Comparison of ENCODE assay signal across 8 cellular contexts in the genomic region with DNA sequence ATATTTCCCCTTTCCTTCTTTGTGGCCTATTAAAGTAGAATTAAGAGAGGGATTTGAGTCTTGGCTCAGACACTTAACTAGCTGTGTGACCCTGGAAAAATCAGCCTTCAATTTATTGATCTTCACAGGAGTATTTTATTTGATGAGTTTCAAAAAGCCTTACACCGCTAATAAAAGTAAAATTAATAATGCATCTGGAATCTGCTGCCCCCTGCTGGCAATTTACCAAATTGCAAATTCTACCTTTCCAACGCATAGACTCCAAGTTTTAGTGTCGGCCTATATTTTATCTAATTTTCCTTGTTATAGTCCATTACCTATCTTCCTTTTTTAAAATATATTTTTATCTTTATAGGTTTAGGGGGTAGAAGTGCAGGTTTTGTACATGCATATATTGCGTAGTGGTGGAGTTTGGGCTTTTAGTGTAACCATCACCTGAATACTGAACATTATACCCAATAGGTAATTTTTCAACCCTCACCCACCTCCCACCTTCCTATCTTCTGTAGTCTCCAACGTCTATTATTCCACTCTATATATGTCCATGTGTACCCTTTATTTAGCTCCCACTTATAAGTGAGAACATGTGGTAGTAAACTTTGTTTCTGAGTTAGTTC. TPM values are rescaled to one million over a fixed set of nuclear protein-coding genes. Genes with fewer than 3 reads are reported as not detected.
A peak's percentile ranks its signal among the peaks of the same experiment; 100 is the strongest.
DNase-seq lines count a peak whose midpoint lies in the region; ATAC-seq, FAIRE-seq and TF ChIP-seq lines count a peak whose summit lies in the region.

No MANE protein-coding gene starts in this region.

- H3K79me2 ChIP-seq in GM23248 (ENCODE audit: insufficient read depth) = 0 out of 2 replicates have a peak, but pooled peaks cover 2% of the 10 kb centered on the region

- H3K27ac ChIP-seq in C4-2B (no peak overlapping the region), GM23248 (peak overlapping the region; percentile 17; the same call in 1 of the 2 replicates), kidney (ENCODE audit: low read depth in 2 of 2, low read length in 2 of 2) (no peak overlapping the region)

- peaks cover 17% of the 10 kb centered on the region for H3K4me1 ChIP-seq in GM23248 (ENCODE audit: insufficient read depth)
- H3K4me1 ChIP-seq in kidney (ENCODE audit: control insufficient read depth in 1 of 2, insufficient read depth in 1 of 2, low read depth in 1 of 2, low read length in 2 of 2) = no peaks in the 10 kb centered on the region

- ATAC-seq in SK-N-SH treated with all-trans-retinoic acid at 6 μM for 48 hours = peak; percentile 48
- ATAC-seq in GM18519 (IDR thresholded peaks at IDR 0.05; ENCODE audit: low FRiP score, unreplicated experiment) = no peak
- no peak for ATAC-seq in HG02588 (IDR thresholded peaks at IDR 0.05; ENCODE audit: unreplicated experiment)

- H4K20me1 ChIP-seq in GM23248 (ENCODE audit: insufficient read depth) = no peaks in the 10 kb centered on the region

- H3K4me3 ChIP-seq in GM23248 (0 out of 2 replicates have a peak overlapping the region, but pooled peaks have one; percentile 1), astrocyte of the cerebellum (ENCODE audit: low read depth, low read length) (no peak overlapping the region), kidney (ENCODE audit: low read length in 2 of 2) (no peak overlapping the region)

- DNase-seq in GM23248 = peak; percentile 43
- no peak for DNase-seq in astrocyte of the cerebellum (ENCODE audit: low read depth)
- DNase-seq in kidney = no peak
- DNase-seq in stimulated activated CD4-positive, alpha-beta T cell treated with anti-CD3 and anti-CD28 coated beads, TNF-alpha, amount 100 ng/mL, for 1 hour (ENCODE audit: low read depth in 3 of 3, low spot score in 1 of 3) = peak in 2 of 3 donors; percentile 37 to 38

- H3K9ac ChIP-seq in GM23248 = peak overlapping the region; percentile 14; the same call in 1 of the 2 replicates
- no peak overlapping the region for H3K9ac ChIP-seq in kidney (ENCODE audit: low read length in 2 of 2)

- H3F3A ChIP-seq in GM23248 (ENCODE audit: insufficient read depth) = peaks cover 65% of the 10 kb centered on the region

- TF ChIP-seq CTCF in C4-2B (conservative IDR thresholded peaks at IDR 0.05) = peak; percentile 82
- peak; percentile 67 for TF ChIP-seq CTCF in astrocyte of the cerebellum (IDR thresholded peaks at IDR 0.05; ENCODE audit: low read depth, low read length, missing control alignments)
- peak; percentile 88 for TF ChIP-seq CTCF in kidney (IDR thresholded peaks at IDR 0.05; ENCODE audit: borderline replicate concordance, extremely low read depth, insufficient read depth)

- H3K4me2 ChIP-seq in GM23248 (ENCODE audit: unreplicated experiment) = peak overlapping the region; percentile 47

- H3K9me3 ChIP-seq in GM23248 (ENCODE audit: low read depth) (no peaks in the 10 kb centered on the region), kidney (ENCODE audit: control insufficient read depth in 1 of 2, low read length in 2 of 2) (no peaks in the 10 kb centered on the region)

- peak overlapping the region; percentile 31; the same call in 1 of the 2 replicates for H2AFZ ChIP-seq in GM23248

- intact Hi-C loops in kidney (cut with DNase I) = loop anchor here (5.0 kb wide), 1 partner anchor 109 kb away; no protein-coding TSS in a partner anchor

- peaks cover 15% of the 10 kb centered on the region for H3K36me3 ChIP-seq in GM23248 (ENCODE audit: low read depth)
- no peaks in the 10 kb centered on the region for H3K36me3 ChIP-seq in kidney (ENCODE audit: control insufficient read depth in 1 of 2, insufficient read depth in 2 of 2, low read length in 2 of 2)

- no peaks in the 10 kb centered on the region for H3K9me2 ChIP-seq in GM23248 (ENCODE audit: insufficient read depth)

- H3K27me3 ChIP-seq in GM23248 (replicated peaks; ENCODE audit: insufficient read depth) = no peaks in the 10 kb centered on the region

- in situ Hi-C loops in GM23248 (cut with MboI) (loop anchor here (10.0 kb wide), 1 partner anchor 101 kb away; no protein-coding TSS in a partner anchor), astrocyte of the cerebellum (cut with HindIII; ENCODE audit: low sequenced_read_pairs) (no loop called here)

- WGBS in GM23248 (ENCODE audit: low coverage in 1 of 2, low lambda C conversion rate in 2 of 2, missing lambda C conversion rate in 2 of 2), 2 experiments = 15 to 17% methylated on average over 5 of the region's 5 CpGs

- FAIRE-seq in kidney (lab: Jason Lieb, UNC) = peak; percentile 97

TF ChIP-seq in SK-N-SH treated with all-trans-retinoic acid at 6 μM for 48 hours, 23 proteins besides CTCF, POLR2A, EP300 and RAD21:
- TF ChIP-seq TCF4 (CRISPR knock-in tag; IDR thresholded peaks at IDR 0.05; ENCODE audit: borderline replicate concordance) (no peak), GLIS3 (CRISPR knock-in tag; IDR thresholded peaks at IDR 0.05) (no peak), ZNF8 (CRISPR knock-in tag; IDR thresholded peaks at IDR 0.05) (no peak), PPARA (CRISPR knock-in tag; IDR thresholded peaks at IDR 0.05; ENCODE audit: borderline replicate concordance) (no peak), TOX (CRISPR knock-in tag; IDR thresholded peaks at IDR 0.05; ENCODE audit: borderline replicate concordance) (no peak), ZNF565 (CRISPR knock-in tag; conservative IDR thresholded peaks at IDR 0.05; ENCODE audit: low read depth) (no peak), ZFP30 (CRISPR knock-in tag; IDR thresholded peaks at IDR 0.05) (no peak), OSR1 (CRISPR knock-in tag; IDR thresholded peaks at IDR 0.05) (no peak), ARNTL (CRISPR knock-in tag; IDR thresholded peaks at IDR 0.05; ENCODE audit: borderline replicate concordance, low read depth) (no peak), RARB (CRISPR knock-in tag; IDR thresholded peaks at IDR 0.05) (no peak), ISL1 (CRISPR knock-in tag; IDR thresholded peaks at IDR 0.05) (no peak), CSDC2 (CRISPR knock-in tag; IDR thresholded peaks at IDR 0.05) (no peak)

RNA-seq across cellular contexts. Expression of a gene that starts 46.3 kb away (rescaled TPM):
- total RNA-seq in GM23248 (2014; rRNA removed; shearing (Covaris generic)) = 71.8 and 81.4 TPM in 2 replicates
- 43.0 and 44.8 TPM in 2 replicates for polyA plus RNA-seq in GM23248 (2016; fragmentation: Nextera tagmentation; extraction: Ambion mirVana)
- 21.4 TPM for total RNA-seq in kidney
- polyA plus RNA-seq in kidney (ENCODE audit: insufficient read depth, low read depth, low replicate concordance) = 12.5 TPM

Comparison
In these comparisons a context has a peak if more than half of its experiments do, and no peak if none do; other contexts are left out.
1. DNase-seq: peak in GM23248 (single experiment) and stimulated activated CD4-positive, alpha-beta T cell treated with anti-CD3 and anti-CD28 coated beads, TNF-alpha, amount 100 ng/mL, for 1 hour (2 of 3); none in astrocyte of the cerebellum (single experiment) and kidney (single experiment).
2. Peak in every context shown above with its lines, with median percentiles within 50 percentile points of each other: CTCF ChIP-seq.